ENCODE assay signal across 1 cellular context in genomic region chr14:104665092-104665662, GRCh38.
TF ChIP-seq lines count a peak whose summit lies in the region.

No MANE protein-coding gene starts in this region.

TF ChIP-seq in HepG2, 621 proteins besides CTCF, POLR2A, EP300 and RAD21 (continued from another document and continues in another):
- TF ChIP-seq, protein P1, sequence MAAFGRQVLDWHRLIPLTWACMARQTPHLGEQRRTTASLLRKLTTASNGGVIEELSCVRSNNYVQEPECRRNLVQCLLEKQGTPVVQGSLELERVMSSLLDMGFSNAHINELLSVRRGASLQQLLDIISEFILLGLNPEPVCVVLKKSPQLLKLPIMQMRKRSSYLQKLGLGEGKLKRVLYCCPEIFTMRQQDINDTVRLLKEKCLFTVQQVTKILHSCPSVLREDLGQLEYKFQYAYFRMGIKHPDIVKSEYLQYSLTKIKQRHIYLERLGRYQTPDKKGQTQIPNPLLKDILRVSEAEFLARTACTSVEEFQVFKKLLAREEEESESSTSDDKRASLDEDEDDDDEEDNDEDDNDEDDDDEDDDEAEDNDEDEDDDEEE (CRISPR knock-in tag; IDR thresholded peaks at IDR 0.05) = no peak
- TF ChIP-seq ISL2 (CRISPR knock-in tag; IDR thresholded peaks at IDR 0.05) = no peak
- TF ChIP-seq ZBTB38 (CRISPR knock-in tag; IDR thresholded peaks at IDR 0.05) = no peak
- TF ChIP-seq ZNF205 (CRISPR knock-in tag; IDR thresholded peaks at IDR 0.05) = no peak
- no peak for TF ChIP-seq ARNTL (CRISPR knock-in tag; IDR thresholded peaks at IDR 0.05)
- TF ChIP-seq ZNF646 (CRISPR knock-in tag; IDR thresholded peaks at IDR 0.05) = peak; percentile 100
- TF ChIP-seq, protein P2, sequence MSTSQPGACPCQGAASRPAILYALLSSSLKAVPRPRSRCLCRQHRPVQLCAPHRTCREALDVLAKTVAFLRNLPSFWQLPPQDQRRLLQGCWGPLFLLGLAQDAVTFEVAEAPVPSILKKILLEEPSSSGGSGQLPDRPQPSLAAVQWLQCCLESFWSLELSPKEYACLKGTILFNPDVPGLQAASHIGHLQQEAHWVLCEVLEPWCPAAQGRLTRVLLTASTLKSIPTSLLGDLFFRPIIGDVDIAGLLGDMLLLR (CRISPR knock-in tag; IDR thresholded peaks at IDR 0.05) = no peak
- TF ChIP-seq, protein P3, sequence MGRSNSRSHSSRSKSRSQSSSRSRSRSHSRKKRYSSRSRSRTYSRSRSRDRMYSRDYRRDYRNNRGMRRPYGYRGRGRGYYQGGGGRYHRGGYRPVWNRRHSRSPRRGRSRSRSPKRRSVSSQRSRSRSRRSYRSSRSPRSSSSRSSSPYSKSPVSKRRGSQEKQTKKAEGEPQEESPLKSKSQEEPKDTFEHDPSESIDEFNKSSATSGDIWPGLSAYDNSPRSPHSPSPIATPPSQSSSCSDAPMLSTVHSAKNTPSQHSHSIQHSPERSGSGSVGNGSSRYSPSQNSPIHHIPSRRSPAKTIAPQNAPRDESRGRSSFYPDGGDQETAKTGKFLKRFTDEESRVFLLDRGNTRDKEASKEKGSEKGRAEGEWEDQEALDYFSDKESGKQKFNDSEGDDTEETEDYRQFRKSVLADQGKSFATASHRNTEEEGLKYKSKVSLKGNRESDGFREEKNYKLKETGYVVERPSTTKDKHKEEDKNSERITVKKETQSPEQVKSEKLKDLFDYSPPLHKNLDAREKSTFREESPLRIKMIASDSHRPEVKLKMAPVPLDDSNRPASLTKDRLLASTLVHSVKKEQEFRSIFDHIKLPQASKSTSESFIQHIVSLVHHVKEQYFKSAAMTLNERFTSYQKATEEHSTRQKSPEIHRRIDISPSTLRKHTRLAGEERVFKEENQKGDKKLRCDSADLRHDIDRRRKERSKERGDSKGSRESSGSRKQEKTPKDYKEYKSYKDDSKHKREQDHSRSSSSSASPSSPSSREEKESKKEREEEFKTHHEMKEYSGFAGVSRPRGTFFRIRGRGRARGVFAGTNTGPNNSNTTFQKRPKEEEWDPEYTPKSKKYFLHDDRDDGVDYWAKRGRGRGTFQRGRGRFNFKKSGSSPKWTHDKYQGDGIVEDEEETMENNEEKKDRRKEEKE (IDR thresholded peaks at IDR 0.05) = no peak
- TF ChIP-seq ZNF256 (CRISPR knock-in tag; conservative IDR thresholded peaks at IDR 0.05) = no peak
- peak; percentile 87; the same call in 1 of the 2 replicates for TF ChIP-seq SKIL (CRISPR knock-in tag; IDR thresholded peaks at IDR 0.05; ENCODE audit: borderline replicate concordance)
- no peak for TF ChIP-seq BCL6 (CRISPR knock-in tag; IDR thresholded peaks at IDR 0.05)
- TF ChIP-seq ZNF792 (CRISPR knock-in tag; IDR thresholded peaks at IDR 0.05) = no peak
- TF ChIP-seq SP5 (CRISPR knock-in tag; IDR thresholded peaks at IDR 0.05; ENCODE audit: borderline replicate concordance, low read depth) = no peak
- TF ChIP-seq GATAD1 (CRISPR knock-in tag; IDR thresholded peaks at IDR 0.05) = no peak
- peak; percentile 61 for TF ChIP-seq ELF1 (CRISPR knock-in tag; IDR thresholded peaks at IDR 0.05)
- 0 out of 2 replicates have a peak, but pooled peaks have one; percentile 39 for TF ChIP-seq ZNF776 (CRISPR knock-in tag; IDR thresholded peaks at IDR 0.05)
- TF ChIP-seq, protein P4, sequence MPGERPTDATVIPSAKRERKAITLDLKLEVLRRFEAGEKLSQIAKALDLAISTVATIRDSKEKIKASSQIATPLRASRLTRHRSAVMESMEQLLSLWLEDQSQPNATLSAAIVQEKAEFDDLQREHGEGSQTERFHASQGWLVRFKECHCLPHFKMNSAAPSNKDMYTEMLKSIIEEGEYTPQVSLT (CRISPR knock-in tag; IDR thresholded peaks at IDR 0.05; ENCODE audit: borderline replicate concordance, low read depth) = no peak
- TF ChIP-seq ZNF569 (CRISPR knock-in tag; IDR thresholded peaks at IDR 0.05; ENCODE audit: borderline replicate concordance) = 0 out of 2 replicates have a peak, but pooled peaks have one; percentile 23
- TF ChIP-seq SMYD3 (CRISPR knock-in tag; IDR thresholded peaks at IDR 0.05) = no peak
- TF ChIP-seq ATRX (CRISPR knock-in tag; IDR thresholded peaks at IDR 0.05; ENCODE audit: borderline replicate concordance) = no peak
- no peak for TF ChIP-seq JDP2 (CRISPR knock-in tag; IDR thresholded peaks at IDR 0.05; ENCODE audit: borderline replicate concordance)
- TF ChIP-seq, protein P5, sequence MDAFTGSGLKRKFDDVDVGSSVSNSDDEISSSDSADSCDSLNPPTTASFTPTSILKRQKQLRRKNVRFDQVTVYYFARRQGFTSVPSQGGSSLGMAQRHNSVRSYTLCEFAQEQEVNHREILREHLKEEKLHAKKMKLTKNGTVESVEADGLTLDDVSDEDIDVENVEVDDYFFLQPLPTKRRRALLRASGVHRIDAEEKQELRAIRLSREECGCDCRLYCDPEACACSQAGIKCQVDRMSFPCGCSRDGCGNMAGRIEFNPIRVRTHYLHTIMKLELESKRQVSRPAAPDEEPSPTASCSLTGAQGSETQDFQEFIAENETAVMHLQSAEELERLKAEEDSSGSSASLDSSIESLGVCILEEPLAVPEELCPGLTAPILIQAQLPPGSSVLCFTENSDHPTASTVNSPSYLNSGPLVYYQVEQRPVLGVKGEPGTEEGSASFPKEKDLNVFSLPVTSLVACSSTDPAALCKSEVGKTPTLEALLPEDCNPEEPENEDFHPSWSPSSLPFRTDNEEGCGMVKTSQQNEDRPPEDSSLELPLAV (CRISPR knock-in tag; conservative IDR thresholded peaks at IDR 0.05; ENCODE audit: low read depth) = no peak
- 0 out of 2 replicates have a peak, but pooled peaks have one; percentile 39 for TF ChIP-seq ZNF343 (CRISPR knock-in tag; IDR thresholded peaks at IDR 0.05)
- no peak for TF ChIP-seq SATB2 (CRISPR knock-in tag; IDR thresholded peaks at IDR 0.05)
- TF ChIP-seq, protein P6, sequence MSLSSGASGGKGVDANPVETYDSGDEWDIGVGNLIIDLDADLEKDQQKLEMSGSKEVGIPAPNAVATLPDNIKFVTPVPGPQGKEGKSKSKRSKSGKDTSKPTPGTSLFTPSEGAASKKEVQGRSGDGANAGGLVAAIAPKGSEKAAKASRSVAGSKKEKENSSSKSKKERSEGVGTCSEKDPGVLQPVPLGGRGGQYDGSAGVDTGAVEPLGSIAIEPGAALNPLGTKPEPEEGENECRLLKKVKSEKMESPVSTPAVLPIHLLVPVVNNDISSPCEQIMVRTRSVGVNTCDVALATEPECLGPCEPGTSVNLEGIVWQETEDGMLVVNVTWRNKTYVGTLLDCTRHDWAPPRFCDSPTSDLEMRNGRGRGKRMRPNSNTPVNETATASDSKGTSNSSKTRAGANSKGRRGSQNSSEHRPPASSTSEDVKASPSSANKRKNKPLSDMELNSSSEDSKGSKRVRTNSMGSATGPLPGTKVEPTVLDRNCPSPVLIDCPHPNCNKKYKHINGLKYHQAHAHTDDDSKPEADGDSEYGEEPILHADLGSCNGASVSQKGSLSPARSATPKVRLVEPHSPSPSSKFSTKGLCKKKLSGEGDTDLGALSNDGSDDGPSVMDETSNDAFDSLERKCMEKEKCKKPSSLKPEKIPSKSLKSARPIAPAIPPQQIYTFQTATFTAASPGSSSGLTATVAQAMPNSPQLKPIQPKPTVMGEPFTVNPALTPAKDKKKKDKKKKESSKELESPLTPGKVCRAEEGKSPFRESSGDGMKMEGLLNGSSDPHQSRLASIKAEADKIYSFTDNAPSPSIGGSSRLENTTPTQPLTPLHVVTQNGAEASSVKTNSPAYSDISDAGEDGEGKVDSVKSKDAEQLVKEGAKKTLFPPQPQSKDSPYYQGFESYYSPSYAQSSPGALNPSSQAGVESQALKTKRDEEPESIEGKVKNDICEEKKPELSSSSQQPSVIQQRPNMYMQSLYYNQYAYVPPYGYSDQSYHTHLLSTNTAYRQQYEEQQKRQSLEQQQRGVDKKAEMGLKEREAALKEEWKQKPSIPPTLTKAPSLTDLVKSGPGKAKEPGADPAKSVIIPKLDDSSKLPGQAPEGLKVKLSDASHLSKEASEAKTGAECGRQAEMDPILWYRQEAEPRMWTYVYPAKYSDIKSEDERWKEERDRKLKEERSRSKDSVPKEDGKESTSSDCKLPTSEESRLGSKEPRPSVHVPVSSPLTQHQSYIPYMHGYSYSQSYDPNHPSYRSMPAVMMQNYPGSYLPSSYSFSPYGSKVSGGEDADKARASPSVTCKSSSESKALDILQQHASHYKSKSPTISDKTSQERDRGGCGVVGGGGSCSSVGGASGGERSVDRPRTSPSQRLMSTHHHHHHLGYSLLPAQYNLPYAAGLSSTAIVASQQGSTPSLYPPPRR (CRISPR knock-in tag; IDR thresholded peaks at IDR 0.05; ENCODE audit: borderline replicate concordance) = no peak
- no peak for TF ChIP-seq AFF4 (CRISPR knock-in tag; IDR thresholded peaks at IDR 0.05)
